In genomic region chr5:40507095-40507494, GRCh38 we compare ENCODE assay signal across 1 cellular context.
TF ChIP-seq lines count a peak whose summit lies in the region.

No MANE protein-coding gene starts in this region.

TF ChIP-seq in liver, 16 proteins besides CTCF, POLR2A, EP300 and RAD21 (continued from another document):
- TF ChIP-seq MAX (IDR thresholded peaks at IDR 0.05), result no peak
- TF ChIP-seq GABPA (IDR thresholded peaks at IDR 0.05 in 1 of 2, conservative IDR thresholded peaks at IDR 0.05 in 1 of 2), result no peak
- TF ChIP-seq FOXA2 (IDR thresholded peaks at IDR 0.05), result no peak
- TF ChIP-seq HNF4A (conservative IDR thresholded peaks at IDR 0.05), result no peak
- no peak for TF ChIP-seq SP1 (IDR thresholded peaks at IDR 0.05)
- no peak for TF ChIP-seq TAF1 (conservative IDR thresholded peaks at IDR 0.05)
- no peak for TF ChIP-seq RXRA (IDR thresholded peaks at IDR 0.05)
